Comparison of ENCODE assay signal across 8 cellular contexts in genomic region chr6:131808460-131809269, GRCh38. TPM values are rescaled to one million over a fixed set of nuclear protein-coding genes. Genes with fewer than 3 reads are reported as not detected.
DNase-seq lines count a peak whose midpoint lies in the region; ATAC-seq and TF ChIP-seq lines count a peak whose summit lies in the region.

No MANE protein-coding gene starts in this region.

- peak overlapping the region; percentile 91 for H2AFZ ChIP-seq in mammary epithelial cell (ENCODE audit: low read depth, low read length)

- intact Hi-C loops in left ventricle myocardium inferior (cut with micrococcal nuclease) (no loop called here), left ventricle myocardium superior (cut with micrococcal nuclease) (no loop called here), mammary epithelial cell (cut with micrococcal nuclease) (no loop called here), uterus (cut with DNase I; ENCODE audit: low total_unique reads) (no loop called here)

- dilution Hi-C loops in mammary epithelial cell (cut with HindIII; ENCODE audit: low sequenced_read_pairs) = no loop called here

- H3K9ac ChIP-seq in mammary epithelial cell (ENCODE audit: insufficient read depth, low read length) = no peak overlapping the region

- ATAC-seq in left ventricle myocardium superior = no peak

- 20% methylated on average over 11 of the region's 12 CpGs for WGBS in mammary epithelial cell (ENCODE audit: low coverage, missing lambda C conversion rate)

- DNase-seq in left ventricle myocardium inferior (no peak), left ventricle myocardium superior (no peak), mammary epithelial cell (no peak), uterus (no peak), DMS153 (lab: John Stamatoyannopoulos, UW) (no peak)
- DNase-seq in stimulated activated CD4-positive, alpha-beta T cell treated with anti-CD3 and anti-CD28 coated beads, Interleukin-12 subunit alpha, Interleukin-12 subunit beta, amount 100 ng/mL, for 4 hours = no peak
- DNase-seq in stimulated activated CD4-positive, alpha-beta T cell treated with anti-CD3 and anti-CD28 coated beads, Interleukin-4, amount 100 ng/mL, for 1 hour = no peak

- H3K4me2 ChIP-seq in mammary epithelial cell (ENCODE audit: insufficient read depth, low read depth, low read length) = peak overlapping the region; percentile 86

- H3K9me3 ChIP-seq in left ventricle myocardium inferior (replicated peaks) (no peaks in the 10 kb centered on the region), mammary epithelial cell (replicated peaks; ENCODE audit: insufficient read depth, low read length) (no peaks in the 10 kb centered on the region), mononuclear cell (ENCODE audit: low read depth, low read length) (no peaks in the 10 kb centered on the region), uterus (no peaks in the 10 kb centered on the region)

- H3K4me3 ChIP-seq in left ventricle myocardium inferior (peak overlapping the region; percentile 79), mammary epithelial cell (replicated peaks in 1 of 3; ENCODE audit: insufficient read depth in 1 of 3, low read depth in 2 of 3, low read length in 3 of 3) (peak overlapping the region; percentile 36 to 57 (median 52)), mononuclear cell (ENCODE audit: low read length) (peak overlapping the region; percentile 29), uterus (peak overlapping the region; percentile 58 to 85)

- H3K27ac ChIP-seq in left ventricle myocardium inferior (replicated peaks) (peak overlapping the region; percentile 73), mammary epithelial cell (ENCODE audit: insufficient read depth, low read depth, low read length) (no peak overlapping the region), uterus (peak overlapping the region; percentile 89 to 94)

- TF ChIP-seq CTCF in left ventricle myocardium inferior (IDR thresholded peaks at IDR 0.05; ENCODE audit: borderline replicate concordance) (no peak), mammary epithelial cell (conservative IDR thresholded peaks at IDR 0.05 in 1 of 2, IDR thresholded peaks at IDR 0.05 in 1 of 2; ENCODE audit: extremely low read depth in 1 of 2, insufficient read depth in 1 of 2, low read depth in 1 of 2, low read length in 2 of 2) (no peak), uterus (IDR thresholded peaks at IDR 0.05) (no peak)

- no TSS peak for BruUV-seq in mammary epithelial cell (replicated peaks; lab: Mats Ljungman, UMichigan)

- H3K27me3 ChIP-seq in left ventricle myocardium inferior (ENCODE audit: low read depth) (peaks cover 15% of the 10 kb centered on the region), mammary epithelial cell (ENCODE audit: insufficient read depth, low read length) (no peaks in the 10 kb centered on the region), mononuclear cell (ENCODE audit: insufficient read depth, low read length) (peaks cover 40% of the 10 kb centered on the region), uterus (no peaks in the 10 kb centered on the region)

- in situ Hi-C loops in mammary epithelial cell (cut with MboI; ENCODE audit: low sequenced_read_pairs in 2 of 2) = no loop called here

- H3K4me1 ChIP-seq in left ventricle myocardium inferior (peaks cover 15% of the 10 kb centered on the region), mammary epithelial cell (ENCODE audit: insufficient read depth, low read length) (peaks cover 4% of the 10 kb centered on the region), mononuclear cell (ENCODE audit: insufficient read depth, low read length) (peaks cover 8% of the 10 kb centered on the region), uterus (no peaks in the 10 kb centered on the region)

- no peaks in the 10 kb centered on the region for H4K20me1 ChIP-seq in mammary epithelial cell (ENCODE audit: insufficient read depth, low read length)

- CTCF ChIA-PET in mammary epithelial cell (lab: Charles Lee; ENCODE audit: low non-redundant PET) = no interaction called here

- no peaks in the 10 kb centered on the region for H3K36me3 ChIP-seq in left ventricle myocardium inferior
- H3K36me3 ChIP-seq in mammary epithelial cell (ENCODE audit: insufficient read depth, low read length) = no peaks in the 10 kb centered on the region
- no peaks in the 10 kb centered on the region for H3K36me3 ChIP-seq in uterus

- no peak for TF ChIP-seq POLR2A in uterus (IDR thresholded peaks at IDR 0.05)

- H3K79me2 ChIP-seq in mammary epithelial cell (ENCODE audit: insufficient read depth, low read length) = no peaks in the 10 kb centered on the region

RNA-seq across cellular contexts. Expression of gene ENPP1, which starts 0.8 kb away (rescaled TPM):
- 2.9 TPM for total RNA-seq in left ventricle myocardium inferior
- 1.4 TPM for total RNA-seq in left ventricle myocardium superior
- total RNA-seq in mammary epithelial cell = under 1 TPM; 0.40 to 0.67 TPM
- 0.17 TPM for polyA plus RNA-seq in mammary epithelial cell
- not detected for polyA minus RNA-seq in mammary epithelial cell
- 0.21 TPM for total RNA-seq in mononuclear cell
- total RNA-seq in uterus = 100 to 1,000 TPM in 1 of 4 donors, 10 to 100 TPM in 3; 26.5 to 128 (median 54.3) TPM

Comparison
In these comparisons a context has a peak if more than half of its experiments do, and no peak if none do; other contexts are left out.
1. H3K4me3 ChIP-seq: peak in every context shown above with its lines; median percentile 79 in left ventricle myocardium inferior; 72 in uterus; 52 in mammary epithelial cell; 29 in mononuclear cell.